In genomic region chr19:898663-899062, GRCh38 we compare ENCODE assay signal across 1 cellular context.
TF ChIP-seq lines count a peak whose summit lies in the region.

No MANE protein-coding gene starts in this region.

TF ChIP-seq in HepG2, 621 proteins besides CTCF, POLR2A, EP300 and RAD21 (continues in another document):
- TF ChIP-seq ZNF234 (CRISPR knock-in tag; conservative IDR thresholded peaks at IDR 0.05) (no peak), ZNF577 (CRISPR knock-in tag; IDR thresholded peaks at IDR 0.05; ENCODE audit: borderline replicate concordance, low read depth) (no peak), ZBTB39 (CRISPR knock-in tag; IDR thresholded peaks at IDR 0.05) (no peak), GMEB1 (CRISPR knock-in tag; IDR thresholded peaks at IDR 0.05; ENCODE audit: borderline replicate concordance) (no peak), ZNF609 (CRISPR knock-in tag; IDR thresholded peaks at IDR 0.05; ENCODE audit: borderline replicate concordance) (no peak), ZNF547 (CRISPR knock-in tag; IDR thresholded peaks at IDR 0.05) (no peak), ZBTB33 (CRISPR knock-in tag; IDR thresholded peaks at IDR 0.05) (no peak), MTA3 (CRISPR knock-in tag; IDR thresholded peaks at IDR 0.05) (no peak), ZNF83 (CRISPR knock-in tag; IDR thresholded peaks at IDR 0.05; ENCODE audit: borderline replicate concordance) (no peak), ZNF687 (CRISPR knock-in tag; IDR thresholded peaks at IDR 0.05) (no peak), AGO2 (optimal IDR thresholded peaks at IDR 0.05; ENCODE audit: low read depth, low read length) (peak; percentile 40), ZSCAN21 (CRISPR knock-in tag; IDR thresholded peaks at IDR 0.05; ENCODE audit: borderline replicate concordance) (no peak), MIER2 (CRISPR knock-in tag; IDR thresholded peaks at IDR 0.05) (no peak), ISL2 (CRISPR knock-in tag; IDR thresholded peaks at IDR 0.05) (no peak), ZIK1 (CRISPR knock-in tag; IDR thresholded peaks at IDR 0.05; ENCODE audit: borderline replicate concordance, low read depth) (no peak), GLMP (CRISPR knock-in tag; IDR thresholded peaks at IDR 0.05; ENCODE audit: borderline replicate concordance) (no peak), ZNF431 (CRISPR knock-in tag; IDR thresholded peaks at IDR 0.05; ENCODE audit: borderline replicate concordance, low read depth) (no peak), CSRNP1 (CRISPR knock-in tag; IDR thresholded peaks at IDR 0.05) (no peak), ZNF501 (CRISPR knock-in tag; IDR thresholded peaks at IDR 0.05) (no peak), ZBTB42 (CRISPR knock-in tag; IDR thresholded peaks at IDR 0.05) (no peak), ZNF333 (CRISPR knock-in tag; IDR thresholded peaks at IDR 0.05; ENCODE audit: borderline replicate concordance) (no peak), TCF12 (IDR thresholded peaks at IDR 0.05) (no peak), TCF12 (CRISPR knock-in tag; IDR thresholded peaks at IDR 0.05) (no peak), ZNF598 (CRISPR knock-in tag; IDR thresholded peaks at IDR 0.05; ENCODE audit: borderline replicate concordance) (no peak), RFX3 (CRISPR knock-in tag; IDR thresholded peaks at IDR 0.05) (peak; percentile 53; the same call in 1 of the 2 replicates), CEBPZ (IDR thresholded peaks at IDR 0.05; ENCODE audit: low read length) (no peak), RBFOX2 (IDR thresholded peaks at IDR 0.05; ENCODE audit: low read depth, low read length) (no peak), HMG20A (CRISPR knock-in tag; IDR thresholded peaks at IDR 0.05; ENCODE audit: borderline replicate concordance) (no peak), ZSCAN5A (CRISPR knock-in tag; IDR thresholded peaks at IDR 0.05; ENCODE audit: borderline replicate concordance) (no peak), ZNF790 (CRISPR knock-in tag; IDR thresholded peaks at IDR 0.05; ENCODE audit: borderline replicate concordance) (no peak), HMGA1 (CRISPR knock-in tag; conservative IDR thresholded peaks at IDR 0.05) (no peak), PHF5A (CRISPR knock-in tag; IDR thresholded peaks at IDR 0.05; ENCODE audit: low read depth, unreplicated experiment) (no peak), ZSCAN25 (CRISPR knock-in tag; IDR thresholded peaks at IDR 0.05) (no peak), RFX1 (IDR thresholded peaks at IDR 0.05) (peak; percentile 71), RFX5 (IDR thresholded peaks at IDR 0.05; ENCODE audit: low read depth, low read length) (peak; percentile 30; the same call in 1 of the 2 replicates)
